In the genomic region with DNA sequence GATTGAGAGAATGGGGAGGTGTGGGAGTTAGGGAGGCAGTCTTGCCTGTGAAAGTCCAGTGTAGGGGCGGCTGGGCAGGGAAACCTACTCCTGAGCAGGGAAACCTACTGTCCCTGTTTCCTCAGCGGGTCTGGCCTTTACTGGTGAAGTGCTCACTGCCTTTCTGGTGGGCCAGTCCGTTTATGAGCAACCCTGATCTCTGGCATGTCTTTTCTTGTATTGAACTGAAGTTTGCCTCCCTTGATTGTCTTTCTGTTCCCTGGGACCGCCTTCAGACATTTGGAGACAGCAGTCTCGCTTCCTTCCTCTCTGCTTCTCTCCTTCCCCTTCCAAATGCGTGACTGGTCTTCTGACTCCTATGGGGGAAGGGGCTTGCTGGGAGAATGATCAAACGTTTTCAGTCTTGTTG, we compare ENCODE assay signal across 8 cellular contexts. TPM values are rescaled to one million over a fixed set of nuclear protein-coding genes. Genes with fewer than 3 reads are reported as not detected.
DNase-seq lines count a peak whose midpoint lies in the region; ATAC-seq and TF ChIP-seq lines count a peak whose summit lies in the region.

No MANE protein-coding gene starts in this region.

- H3K4me3 ChIP-seq in OCI-LY7 (ENCODE audit: low read depth, low read length, poor library complexity, severe bottlenecking) = peak overlapping the region; percentile 55
- H3K4me3 ChIP-seq in duodenal mucosa (ENCODE audit: low read depth in 1 of 2, low read length in 2 of 2) = peak overlapping the region; percentile 89 to 91
- H3K4me3 ChIP-seq in mucosa of stomach (ENCODE audit: low read length) = peak overlapping the region; percentile 71

- H3K36me3 ChIP-seq in OCI-LY7 (ENCODE audit: insufficient read depth, low read length) (no peaks in the 10 kb centered on the region), duodenal mucosa (ENCODE audit: control insufficient read depth in 1 of 2, insufficient read depth in 2 of 2, low read length in 2 of 2) (no peaks in the 10 kb centered on the region), mucosa of stomach (ENCODE audit: control insufficient read depth, insufficient read depth, low read length) (no peaks in the 10 kb centered on the region)

- no peaks in the 10 kb centered on the region for H4K20me1 ChIP-seq in OCI-LY7 (ENCODE audit: insufficient read depth, low read length)

- POLR2A ChIA-PET in OCI-LY7 (lab: Charles Lee) = no interaction called here

- H3K4me1 ChIP-seq in OCI-LY7 (ENCODE audit: insufficient read depth, low read length, poor library complexity, severe bottlenecking) (peaks cover 43% of the 10 kb centered on the region), duodenal mucosa (ENCODE audit: control insufficient read depth in 1 of 2, insufficient read depth in 2 of 2, low read length in 2 of 2) (peaks cover 61 to 65% of the 10 kb centered on the region in 2 donors), mucosa of stomach (ENCODE audit: control insufficient read depth, insufficient read depth, low read length) (peaks cover 35% of the 10 kb centered on the region)

- no peak for TF ChIP-seq CTCF in OCI-LY7 (conservative IDR thresholded peaks at IDR 0.05; ENCODE audit: low read length)

- no peaks in the 10 kb centered on the region for H3K9me2 ChIP-seq in OCI-LY7 (ENCODE audit: insufficient read depth, low read length)

- BruUV-seq in OCI-LY7 (replicated peaks; lab: Mats Ljungman, UMichigan) = no TSS peak

- 0 out of 2 replicates have a peak, but pooled peaks cover 5% of the 10 kb centered on the region for H3K79me2 ChIP-seq in OCI-LY7 (ENCODE audit: insufficient read depth, low read depth, low read length)

- peak overlapping the region; percentile 75 for H3K4me2 ChIP-seq in OCI-LY7 (ENCODE audit: low read length)

- H3K27ac ChIP-seq in OCI-LY7 (ENCODE audit: low read depth, low read length, poor library complexity, severe bottlenecking) (no peak overlapping the region), duodenal mucosa (ENCODE audit: low read depth, low read length) (peak overlapping the region; percentile 37)

- no peaks in the 10 kb centered on the region for H3K27me3 ChIP-seq in duodenal mucosa (ENCODE audit: control insufficient read depth in 1 of 2, insufficient read depth in 2 of 2, low read length in 2 of 2)
- H3K27me3 ChIP-seq in mucosa of stomach (ENCODE audit: control insufficient read depth, insufficient read depth, low read length) = no peaks in the 10 kb centered on the region

- H3K9me3 ChIP-seq in OCI-LY7 (ENCODE audit: low read length) (no peaks in the 10 kb centered on the region), duodenal mucosa (ENCODE audit: control insufficient read depth in 1 of 2, low read length in 2 of 2) (no peaks in the 10 kb centered on the region), mucosa of stomach (ENCODE audit: control insufficient read depth, low read length) (no peaks in the 10 kb centered on the region)

- CTCF ChIA-PET in OCI-LY7 (lab: Charles Lee; ENCODE audit: unreplicated experiment) = no interaction called here

- no peak overlapping the region for H2AFZ ChIP-seq in OCI-LY7 (ENCODE audit: low read length)

- DNase-seq in EL (peak; percentile 57), OCI-LY7 (ENCODE audit: low spot score) (no peak), NCI-H774 (lab: John Stamatoyannopoulos, UW) (no peak), amniotic stem cell (lab: John Stamatoyannopoulos, UW) (no peak)
- no peak for DNase-seq in activated effector memory CD4-positive, alpha-beta T cell treated with Interleukin-2 at 50 U/mL for 16 hours

- intact Hi-C loops in OCI-LY7 (cut with micrococcal nuclease; ENCODE audit: unreplicated experiment) = no loop called here

- ATAC-seq in GM18520 (IDR thresholded peaks at IDR 0.05; ENCODE audit: unreplicated experiment) = no peak

- H3K9ac ChIP-seq in duodenal mucosa (ENCODE audit: low read depth in 1 of 2, low read length in 2 of 2) (peak overlapping the region; percentile 73 to 88), mucosa of stomach (ENCODE audit: low read length) (peak overlapping the region; percentile 61)

RNA-seq across cellular contexts. Expression of a gene that starts 2.9 kb away (rescaled TPM):
- 9.9 and 14.6 TPM in 2 replicates for total RNA-seq in OCI-LY7 (2014; rRNA removed; shearing (Covaris generic))
- 6.3 and 7.7 TPM in 2 replicates for total RNA-seq in OCI-LY7 (2022)
